23 cellular contexts compared by ENCODE assay signal in the genomic region with DNA sequence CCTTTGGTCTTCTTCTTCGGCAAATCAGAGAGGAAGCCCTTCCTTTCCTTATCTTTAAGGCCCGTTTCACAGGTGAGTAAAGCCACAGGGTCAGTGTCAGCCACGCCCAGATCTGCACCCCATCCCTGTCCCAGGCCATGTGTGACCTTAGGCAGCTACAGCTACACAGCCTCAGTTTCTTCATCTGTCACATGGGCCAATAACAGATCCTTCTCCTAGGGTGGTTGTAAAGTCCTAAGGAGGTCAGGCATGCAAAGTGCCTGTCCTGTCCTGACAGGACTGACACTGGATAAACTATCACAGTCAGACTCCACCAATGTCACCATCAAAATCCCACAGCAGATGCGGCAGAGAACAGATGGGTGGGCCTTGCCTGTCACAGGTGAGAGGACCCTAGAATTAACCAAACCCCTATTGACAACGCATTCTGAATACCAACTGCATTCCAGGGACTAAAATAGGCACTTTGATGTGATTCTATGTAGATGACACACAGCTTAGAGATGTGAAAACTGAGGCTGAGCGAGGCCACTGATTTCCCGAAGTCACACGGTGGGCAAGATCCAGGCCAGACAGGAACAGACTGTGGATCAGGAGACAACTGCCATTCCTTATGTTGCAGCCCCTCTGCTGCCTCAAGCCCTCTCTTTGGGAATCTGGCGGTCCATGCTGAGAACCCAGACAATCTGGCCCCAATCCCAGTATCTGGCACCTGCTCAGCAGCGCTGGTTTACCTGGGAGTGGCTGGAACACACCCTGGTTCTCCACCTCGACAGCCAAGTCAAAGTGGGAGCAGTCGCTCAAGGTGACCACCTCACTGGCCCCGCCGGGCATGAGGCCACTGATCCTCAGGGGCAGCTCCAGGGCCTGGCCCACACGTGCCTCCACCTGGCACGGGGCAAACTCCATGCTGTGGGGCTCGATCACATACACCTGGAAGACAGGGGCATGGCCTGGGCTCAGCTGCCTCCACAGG. TPM values are rescaled to one million over a fixed set of nuclear protein-coding genes. Genes with fewer than 3 reads are reported as not detected.
A peak's percentile ranks its signal among the peaks of the same experiment; 100 is the strongest.
DNase-seq lines count a peak whose midpoint lies in the region; ATAC-seq and TF ChIP-seq lines count a peak whose summit lies in the region.
"Had no signal": no experiment of that assay in that cellular context is flagged by ENCODE, and none has a peak within 500 bp of the region (broad histone marks: within the 10 kb centered on the region; RNA-seq: fewer than 3 reads in every experiment).

No MANE protein-coding gene starts in this region.

- peaks cover 23% of the 10 kb centered on the region for H3K36me3 Mint-ChIP-seq in activated naive CD8-positive, alpha-beta T cell treated with anti-CD3 and anti-CD28 coated beads, Interleukin-2, amount 10 ng/mL, durations not matched to agents 7 days and 5 days
- peaks cover 37% of the 10 kb centered on the region for H3K36me3 Mint-ChIP-seq in activated naive CD8-positive, alpha-beta T cell treated with anti-CD3 and anti-CD28 coated beads, Interleukin-2, amount 50 U/mL, for 24 hours (ENCODE audit: low read depth)
- peaks cover 41% of the 10 kb centered on the region for H3K36me3 Mint-ChIP-seq in WTC11

- peaks cover 3% of the 10 kb centered on the region for H3K4me1 Mint-ChIP-seq in activated naive CD8-positive, alpha-beta T cell treated with anti-CD3 and anti-CD28 coated beads, Interleukin-2, amount 10 ng/mL, durations not matched to agents 7 days and 5 days
- no peaks in the 10 kb centered on the region for H3K4me1 Mint-ChIP-seq in activated naive CD8-positive, alpha-beta T cell treated with anti-CD3 and anti-CD28 coated beads, Interleukin-2, amount 50 U/mL, for 24 hours
- peaks cover 8% of the 10 kb centered on the region for H3K4me1 Mint-ChIP-seq in WTC11
- H3K4me1 Mint-ChIP-seq: activated CD4-positive, alpha-beta T cell treated with anti-CD3 and anti-CD28 coated beads, Interleukin-2, amount 10 ng/mL, durations not matched to agents 7 days and 5 days; endodermal cell; neural crest cell had no signal

- no peaks in the 10 kb centered on the region for H3K9me3 Mint-ChIP-seq in activated naive CD8-positive, alpha-beta T cell treated with anti-CD3 and anti-CD28 coated beads, Interleukin-2, amount 10 ng/mL, durations not matched to agents 7 days and 5 days
- no peaks in the 10 kb centered on the region for H3K9me3 Mint-ChIP-seq in activated naive CD8-positive, alpha-beta T cell treated with anti-CD3 and anti-CD28 coated beads, Interleukin-2, amount 50 U/mL, for 24 hours
- H3K9me3 Mint-ChIP-seq in WTC11: peaks cover 8% of the 10 kb centered on the region
- H3K9me3 Mint-ChIP-seq: activated CD4-positive, alpha-beta T cell treated with anti-CD3 and anti-CD28 coated beads, Interleukin-2, amount 10 ng/mL, durations not matched to agents 7 days and 5 days; endodermal cell; neural crest cell had no signal

- intact Hi-C loops in left colon (cut with DNase I, micrococcal nuclease): no loop called here
- intact Hi-C loops in stomach (cut with DNase I; ENCODE audit: low total_unique reads): no loop called here

- peaks cover 7 to 80% (median 63%) of the 10 kb centered on the region in 4 donors for H3K36me3 ChIP-seq in stomach
- H3K36me3 ChIP-seq: prostate gland had no signal

- H3K9me3 ChIP-seq in stomach: no peaks in the 10 kb centered on the region
- H3K9me3 ChIP-seq: BLaER1 treated with 17β-estradiol and CSF1 and Interleukin-3, amounts not matched to agents 10 nM and 100 nM; lower lobe of right lung; prostate gland; SK-N-SH had no signal

- no peak for TF ChIP-seq CTCF in WTC11 (IDR thresholded peaks at IDR 0.05)
- TF ChIP-seq CTCF in stomach (IDR thresholded peaks at IDR 0.05): no peak

- H3K27me3 ChIP-seq in stomach: no peaks in the 10 kb centered on the region
- H3K27me3 ChIP-seq: BLaER1 treated with 17β-estradiol and CSF1 and Interleukin-3, amounts not matched to agents 10 nM and 100 nM had no signal

- DNase-seq in activated naive CD8-positive, alpha-beta T cell treated with anti-CD3 and anti-CD28 coated beads, Interleukin-2, amount 10 ng/mL, durations not matched to agents 7 days and 5 days: no peak
- DNase-seq in activated naive CD8-positive, alpha-beta T cell treated with anti-CD3 and anti-CD28 coated beads, Interleukin-2, amount 50 U/mL, for 24 hours: no peak
- DNase-seq in WTC11 (ENCODE audit: low spot score) (no peak), left colon (peak in 1 of 2 donors; percentile 10), stomach (peak; percentile 34), SHP77 (lab: John Stamatoyannopoulos, UW) (no peak)
- no peak for DNase-seq in central memory CD4-positive, alpha-beta T cell
- DNase-seq: activated CD4-positive, alpha-beta T cell treated with anti-CD3 and anti-CD28 coated beads, Interleukin-2, amount 10 ng/mL, durations not matched to agents 7 days and 5 days; endodermal cell; HCEC 1CT; islet precursor cell; lower lobe of right lung; NCI-H1092 treated with DMSO at 0.1 percent for 48 hours; NCI-H226; SK-N-SH; stimulated activated CD8-positive, alpha-beta memory T cell treated with anti-CD3 and anti-CD28 coated beads, Interleukin-4, amount 100 ng/mL, for 48 hours had no signal

- no peak for TF ChIP-seq EP300 in stomach (IDR thresholded peaks at IDR 0.05)

- peaks cover 0 to 5% (median 0%) of the 10 kb centered on the region in 4 donors for H3K4me1 ChIP-seq in stomach
- H3K4me1 ChIP-seq: lower lobe of right lung, prostate gland had no signal

- TF ChIP-seq POLR2A in stomach (IDR thresholded peaks at IDR 0.05): no peak

- H3K27ac Mint-ChIP-seq in activated naive CD8-positive, alpha-beta T cell treated with anti-CD3 and anti-CD28 coated beads, Interleukin-2, amount 10 ng/mL, durations not matched to agents 7 days and 5 days: peak overlapping the region; percentile 38
- H3K27ac Mint-ChIP-seq in activated naive CD8-positive, alpha-beta T cell treated with anti-CD3 and anti-CD28 coated beads, Interleukin-2, amount 50 U/mL, for 24 hours: no peak overlapping the region
- 0 out of 2 replicates have a peak overlapping the region, but pooled peaks have one; percentile 15 for H3K27ac Mint-ChIP-seq in WTC11
- H3K27ac Mint-ChIP-seq: activated CD4-positive, alpha-beta T cell treated with anti-CD3 and anti-CD28 coated beads, Interleukin-2, amount 10 ng/mL, durations not matched to agents 7 days and 5 days; endodermal cell had no signal

- 60 to 86% (median 66%) methylated on average over 8 to 17 of the region's 17 CpGs for WGBS in stomach, 5 donors

- no peak for ATAC-seq in activated naive CD8-positive, alpha-beta T cell treated with anti-CD3 and anti-CD28 coated beads, Interleukin-2, amount 10 ng/mL, durations not matched to agents 7 days and 5 days (ENCODE audit: low read depth)
- ATAC-seq in activated naive CD8-positive, alpha-beta T cell treated with anti-CD3 and anti-CD28 coated beads, Interleukin-2, amount 50 U/mL, for 24 hours: no peak
- ATAC-seq in WTC11: no peak
- peak; percentile 63 for ATAC-seq in left colon
- no peak for ATAC-seq in GM18502 (IDR thresholded peaks at IDR 0.05; ENCODE audit: poor library complexity, unreplicated experiment)
- ATAC-seq: lower lobe of right lung had no signal

- no peak overlapping the region for H3K4me3 ChIP-seq in stomach
- H3K4me3 ChIP-seq: BLaER1 treated with 17β-estradiol and CSF1 and Interleukin-3, amounts not matched to agents 10 nM and 100 nM; lower lobe of right lung; prostate gland had no signal

- H3K27ac ChIP-seq in stomach: no peak overlapping the region
- H3K27ac ChIP-seq: lower lobe of right lung, prostate gland, RWPE1, VCaP had no signal

- POLR2A ChIA-PET in activated naive CD8-positive, alpha-beta T cell treated with anti-CD3 and anti-CD28 coated beads, Interleukin-2, amount 10 ng/mL, durations not matched to agents 7 days and 5 days (lab: Charles Lee): no interaction called here
- POLR2A ChIA-PET in WTC11 (lab: Charles Lee): no interaction called here

- CTCF ChIA-PET in WTC11 (lab: Charles Lee): no interaction called here

- no peak overlapping the region for H3K4me3 Mint-ChIP-seq in activated naive CD8-positive, alpha-beta T cell treated with anti-CD3 and anti-CD28 coated beads, Interleukin-2, amount 10 ng/mL, durations not matched to agents 7 days and 5 days
- H3K4me3 Mint-ChIP-seq in activated naive CD8-positive, alpha-beta T cell treated with anti-CD3 and anti-CD28 coated beads, Interleukin-2, amount 50 U/mL, for 24 hours: no peak overlapping the region
- no peak overlapping the region for H3K4me3 Mint-ChIP-seq in WTC11
- H3K4me3 Mint-ChIP-seq: activated CD4-positive, alpha-beta T cell treated with anti-CD3 and anti-CD28 coated beads, Interleukin-2, amount 10 ng/mL, durations not matched to agents 7 days and 5 days; endodermal cell; neural crest cell had no signal

- no peaks in the 10 kb centered on the region for H3K27me3 Mint-ChIP-seq in activated naive CD8-positive, alpha-beta T cell treated with anti-CD3 and anti-CD28 coated beads, Interleukin-2, amount 10 ng/mL, durations not matched to agents 7 days and 5 days
- H3K27me3 Mint-ChIP-seq in activated naive CD8-positive, alpha-beta T cell treated with anti-CD3 and anti-CD28 coated beads, Interleukin-2, amount 50 U/mL, for 24 hours: no peaks in the 10 kb centered on the region
- H3K27me3 Mint-ChIP-seq in WTC11 (ENCODE audit: low read depth): no peaks in the 10 kb centered on the region
- H3K27me3 Mint-ChIP-seq: activated CD4-positive, alpha-beta T cell treated with anti-CD3 and anti-CD28 coated beads, Interleukin-2, amount 10 ng/mL, durations not matched to agents 7 days and 5 days had no signal

RNA-seq across cellular contexts. Expression of a gene that starts 48.7 kb away (rescaled TPM):
- 100 to 1,000 TPM; 163 to 170 TPM for total RNA-seq in activated naive CD8-positive, alpha-beta T cell treated with anti-CD3 and anti-CD28 coated beads, Interleukin-2, amount 10 ng/mL, durations not matched to agents 7 days and 5 days
- total RNA-seq in WTC11 (2021): 59.2 to 69.9 TPM (median 69.8 TPM) in 3 replicates
- 1 to 10 TPM; 5.6 to 9.1 TPM for total RNA-seq in left colon
- total RNA-seq in stomach: 10 to 100 TPM in 4 of 5 donors, 1 to 10 TPM in 1; 6.2 to 21.1 (median 16.9) TPM
- polyA plus RNA-seq in stomach: 1 to 10 TPM in 2 of 3 donors, under 1 TPM in 1; 0.92 to 4.8 (median 3.1) TPM
- total RNA-seq: bronchial epithelial cell had no signal
